In genomic region chr21:16587141-16587570, GRCh38 we compare ENCODE assay signal across 8 cellular contexts.
DNase-seq lines count a peak whose midpoint lies in the region; ATAC-seq and TF ChIP-seq lines count a peak whose summit lies in the region.

No MANE protein-coding gene starts in this region.

- no peaks in the 10 kb centered on the region for H3K36me3 ChIP-seq in prostate gland
- no peaks in the 10 kb centered on the region for H3K36me3 ChIP-seq in effector memory CD4-positive, alpha-beta T cell (ENCODE audit: control insufficient read depth, insufficient read depth, low read length)

- TF ChIP-seq CTCF in fibroblast of mammary gland (conservative IDR thresholded peaks at IDR 0.05; ENCODE audit: control insufficient read depth, insufficient read depth, low read depth, low read length) (no peak), prostate gland (IDR thresholded peaks at IDR 0.05) (no peak)

- intact Hi-C loops in prostate gland (cut with DNase I), result no loop called here
- intact Hi-C loops in activated CD4-positive, alpha-beta T cell treated with anti-CD3 and anti-CD28 coated beads, Interleukin-2, amount 10 ng/mL, durations not matched to agents 24 days and 14 days (cut with micrococcal nuclease), result no loop called here

- H3K9me3 Mint-ChIP-seq in activated CD4-positive, alpha-beta T cell treated with anti-CD3 and anti-CD28 coated beads, Interleukin-2, amount 10 ng/mL, durations not matched to agents 24 days and 14 days, result no peaks in the 10 kb centered on the region

- peak overlapping the region; percentile 34 for H3K4me3 ChIP-seq in fibroblast of mammary gland (ENCODE audit: control insufficient read depth, low read depth, low read length)
- peak overlapping the region; percentile 11 to 22 for H3K4me3 ChIP-seq in prostate gland
- H3K4me3 ChIP-seq in effector memory CD4-positive, alpha-beta T cell (ENCODE audit: insufficient read depth, low read depth, low read length, poor library complexity, severe bottlenecking), result no peak overlapping the region

- H3K27ac ChIP-seq in prostate gland, result peak overlapping the region; percentile 59 to 67
- no peak overlapping the region for H3K27ac ChIP-seq in effector memory CD4-positive, alpha-beta T cell (ENCODE audit: insufficient read depth, low read length, poor library complexity, severe bottlenecking)

- H3K4me1 ChIP-seq in prostate gland (replicated peaks), result no peaks in the 10 kb centered on the region
- no peaks in the 10 kb centered on the region for H3K4me1 ChIP-seq in effector memory CD4-positive, alpha-beta T cell (ENCODE audit: control insufficient read depth, insufficient read depth, low read length, poor library complexity, severe bottlenecking)

- 22% methylated on average over 5 of the region's 5 CpGs for WGBS in prostate gland

- TF ChIP-seq POLR2A in prostate gland (IDR thresholded peaks at IDR 0.05), result no peak

- H3K27ac Mint-ChIP-seq in activated CD4-positive, alpha-beta T cell treated with anti-CD3 and anti-CD28 coated beads, Interleukin-2, amount 10 ng/mL, durations not matched to agents 24 days and 14 days, result no peak overlapping the region

- DNase-seq in DMS53 treated with DMSO at 0.1 percent for 48 hours (lab: John Stamatoyannopoulos, UW; ENCODE audit: unreplicated experiment), result peak; percentile 80
- DNase-seq in NCI-H82 (lab: John Stamatoyannopoulos, UW), result peak; percentile 40
- peak; percentile 88 for DNase-seq in fibroblast of mammary gland (ENCODE audit: low read depth)
- peak; percentile 84 for DNase-seq in prostate gland (ENCODE audit: low spot score)
- no peak for DNase-seq in NOMO-1 treated with DMSO at 0.1 percent for 48 hours (lab: John Stamatoyannopoulos, UW; ENCODE audit: unreplicated experiment)
- DNase-seq in effector memory CD4-positive, alpha-beta T cell, result no peak
- no peak for DNase-seq in activated CD4-positive, alpha-beta T cell treated with anti-CD3 and anti-CD28 coated beads, Interleukin-2, amount 10 ng/mL, durations not matched to agents 24 days and 14 days

- no peaks in the 10 kb centered on the region for H3K36me3 Mint-ChIP-seq in activated CD4-positive, alpha-beta T cell treated with anti-CD3 and anti-CD28 coated beads, Interleukin-2, amount 10 ng/mL, durations not matched to agents 24 days and 14 days (ENCODE audit: low read depth)

- ATAC-seq in GM19351 (IDR thresholded peaks at IDR 0.05; ENCODE audit: unreplicated experiment), result no peak

- H3K4me3 Mint-ChIP-seq in activated CD4-positive, alpha-beta T cell treated with anti-CD3 and anti-CD28 coated beads, Interleukin-2, amount 10 ng/mL, durations not matched to agents 24 days and 14 days, result no peak overlapping the region

- no peaks in the 10 kb centered on the region for H3K27me3 Mint-ChIP-seq in activated CD4-positive, alpha-beta T cell treated with anti-CD3 and anti-CD28 coated beads, Interleukin-2, amount 10 ng/mL, durations not matched to agents 24 days and 14 days

- H3K9me3 ChIP-seq in prostate gland, result no peaks in the 10 kb centered on the region
- no peaks in the 10 kb centered on the region for H3K9me3 ChIP-seq in effector memory CD4-positive, alpha-beta T cell (ENCODE audit: control insufficient read depth, low read length)

- no peaks in the 10 kb centered on the region for H3K4me1 Mint-ChIP-seq in activated CD4-positive, alpha-beta T cell treated with anti-CD3 and anti-CD28 coated beads, Interleukin-2, amount 10 ng/mL, durations not matched to agents 24 days and 14 days

- no peaks in the 10 kb centered on the region for H3K27me3 ChIP-seq in prostate gland (replicated peaks; ENCODE audit: insufficient read depth)
- no peaks in the 10 kb centered on the region for H3K27me3 ChIP-seq in effector memory CD4-positive, alpha-beta T cell (replicated peaks; ENCODE audit: control insufficient read depth, insufficient read depth, low read length, poor library complexity, severe bottlenecking)

Comparison
In these comparisons a context has a peak if more than half of its experiments do, and no peak if none do; other contexts are left out.
1. DNase-seq: peak in DMS53 treated with DMSO at 0.1 percent for 48 hours (single experiment), NCI-H82 (single experiment), fibroblast of mammary gland (single experiment) and prostate gland (single experiment); none in NOMO-1 treated with DMSO at 0.1 percent for 48 hours (single experiment), effector memory CD4-positive, alpha-beta T cell (0 of 3) and activated CD4-positive, alpha-beta T cell treated with anti-CD3 and anti-CD28 coated beads, Interleukin-2, amount 10 ng/mL, durations not matched to agents 24 days and 14 days (single experiment).